In the genomic region with DNA sequence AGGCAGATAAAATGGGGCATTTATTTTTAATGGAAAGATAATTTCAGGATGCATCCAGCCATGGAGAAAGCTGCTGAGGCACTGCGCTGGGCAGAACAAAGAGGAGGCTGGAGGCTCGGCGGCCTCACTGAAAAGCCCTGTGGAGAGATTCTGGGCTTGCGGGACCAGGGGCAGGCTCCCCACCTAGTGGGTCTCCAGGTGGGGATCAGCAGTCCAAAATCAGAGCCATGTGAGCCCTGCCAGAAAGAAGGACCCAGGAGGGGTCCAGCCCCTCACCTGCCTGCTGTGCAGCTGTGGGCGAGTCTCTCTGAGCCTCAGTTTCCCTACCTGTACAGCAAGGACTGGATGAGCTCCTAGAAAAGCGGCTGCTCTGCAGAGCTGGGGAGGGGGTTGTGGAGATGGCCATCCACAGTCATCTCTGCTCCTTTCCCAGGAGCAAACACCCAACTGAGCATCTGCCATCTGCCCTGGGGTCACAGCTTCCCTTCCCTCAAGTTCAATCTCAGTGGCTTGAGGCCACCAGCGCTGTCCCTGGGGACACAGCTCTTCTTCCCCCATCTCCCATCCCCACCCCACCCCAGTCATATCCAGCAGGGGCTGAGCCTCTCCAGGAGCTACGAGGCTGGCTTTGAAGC, we compare ENCODE assay signal across 15 cellular contexts. TPM values are rescaled to one million over a fixed set of nuclear protein-coding genes. Genes with fewer than 3 reads are reported as not detected.
DNase-seq lines count a peak whose midpoint lies in the region; ATAC-seq and TF ChIP-seq lines count a peak whose summit lies in the region.
"Had no signal": no experiment of that assay in that cellular context is flagged by ENCODE, and none has a peak within 500 bp of the region (broad histone marks: within the 10 kb centered on the region; RNA-seq: fewer than 3 reads in every experiment).

No MANE protein-coding gene starts in this region.

- no peak overlapping the region for H3K4me2 ChIP-seq in neuronal stem cell (ENCODE audit: insufficient read depth, low read length, poor library complexity, severe bottlenecking)
- H3K4me2 ChIP-seq: PC-9 had no signal

- intact Hi-C loops in natural killer cell (cut with micrococcal nuclease) = no loop called here
- intact Hi-C loops in CD8-positive, alpha-beta T cell (cut with DNase I, micrococcal nuclease) = no loop called here

- WGBS in neuronal stem cell (ENCODE audit: extremely low coverage in 2 of 2, insufficient read length in 2 of 2, insufficient replicate concordance in 1 of 2), 2 donors = no CpG with 5 or more reads among the region's 8 CpGs

- no peaks in the 10 kb centered on the region for H3K4me1 ChIP-seq in neuronal stem cell (ENCODE audit: control insufficient read depth in 2 of 2, insufficient read depth in 1 of 2, low read depth in 1 of 2, low read length in 2 of 2)
- no peaks in the 10 kb centered on the region for H3K4me1 ChIP-seq in CD8-positive, alpha-beta T cell (ENCODE audit: insufficient read depth, low read length)

- CTCF ChIA-PET in CD8-positive, alpha-beta T cell (lab: Charles Lee) = interaction anchor here (0.7 kb wide), 1 partner anchor 418 kb away, joined by 3 read pairs; no protein-coding TSS in a partner anchor

- H2BK15ac ChIP-seq in neuronal stem cell (ENCODE audit: low read length) = peak overlapping the region; percentile 85

- no peak for ATAC-seq in natural killer cell treated with Interleukin-12 subunit alpha and Interleukin-12 subunit beta and Interleukin-15 and Interleukin-18, amount 100 ng/mL, for 72 hours
- ATAC-seq in natural killer cell = no peak
- no peak for ATAC-seq in CD8-positive, alpha-beta T cell
- no peak for ATAC-seq in stimulated activated naive B cell treated with anti-CD40 and anti-IgM and Interleukin-4, amounts not matched to agents 10 μg/mL and 1 μg/mL and 100 μg/mL, for 72 hours (replicated peaks)

- peak overlapping the region; percentile 89 for H3K18ac ChIP-seq in neuronal stem cell (ENCODE audit: low read length)

- no peak overlapping the region for H3K27ac ChIP-seq in neuronal stem cell (replicated peaks; ENCODE audit: low read length)
- H3K27ac ChIP-seq in CD8-positive, alpha-beta T cell (ENCODE audit: low read depth, low read length) = no peak overlapping the region
- H3K27ac ChIP-seq: PC-9 had no signal

- POLR2A ChIA-PET in CD8-positive, alpha-beta T cell (lab: Charles Lee) = no interaction called here

- H3K4me3 ChIP-seq in neuronal stem cell (ENCODE audit: low read length in 2 of 2) = no peak overlapping the region
- H3K4me3 ChIP-seq in CD8-positive, alpha-beta T cell (ENCODE audit: low read depth, low read length) = no peak overlapping the region
- H3K4me3 ChIP-seq: PC-9 had no signal

- no peak overlapping the region for H2AFZ ChIP-seq in neuronal stem cell (ENCODE audit: low read length)
- H2AFZ ChIP-seq: PC-9 had no signal

- H3K9ac ChIP-seq in neuronal stem cell (ENCODE audit: low read depth, low read length, poor library complexity) = no peak overlapping the region

- H3K23ac ChIP-seq in neuronal stem cell (ENCODE audit: low read depth, low read length, poor library complexity) = no peak overlapping the region

- H4K8ac ChIP-seq in neuronal stem cell (ENCODE audit: low read depth, low read length) = no peak overlapping the region

- peak overlapping the region; percentile 61 for H2AK5ac ChIP-seq in neuronal stem cell (ENCODE audit: low read depth, low read length)

- no peak overlapping the region for H2BK120ac ChIP-seq in neuronal stem cell (ENCODE audit: low read depth, low read length)

- H3K14ac ChIP-seq in neuronal stem cell (ENCODE audit: low read length) = no peak overlapping the region

- no peak overlapping the region for H3K4ac ChIP-seq in neuronal stem cell (ENCODE audit: low read length)

- no peak for TF ChIP-seq CTCF in natural killer cell (IDR thresholded peaks at IDR 0.05)
- no peak for TF ChIP-seq CTCF in chondrocyte (IDR thresholded peaks at IDR 0.05)
- TF ChIP-seq CTCF in CD8-positive, alpha-beta T cell (IDR thresholded peaks at IDR 0.05) = no peak

- H3K27me3 ChIP-seq in neuronal stem cell (ENCODE audit: control insufficient read depth in 3 of 3, insufficient read depth in 3 of 3, low read depth in 1 of 3, low read length in 3 of 3) = peaks cover 0 to 74% (median 0%) of the 10 kb centered on the region in 3 experiments
- no peaks in the 10 kb centered on the region for H3K27me3 ChIP-seq in CD8-positive, alpha-beta T cell (ENCODE audit: insufficient read depth, low read length)

- H3K36me3 Mint-ChIP-seq in natural killer cell treated with Interleukin-12 subunit alpha and Interleukin-12 subunit beta and Interleukin-15 and Interleukin-18, amount 100 ng/mL, for 72 hours = no peaks in the 10 kb centered on the region
- H3K36me3 Mint-ChIP-seq in natural killer cell (no peaks in the 10 kb centered on the region), chondrocyte (ENCODE audit: low read depth) (no peaks in the 10 kb centered on the region)
- H3K36me3 Mint-ChIP-seq in CD8-positive, alpha-beta T cell = no peaks in the 10 kb centered on the region
- no peaks in the 10 kb centered on the region for H3K36me3 Mint-ChIP-seq in stimulated activated naive B cell treated with anti-CD40 and anti-IgM and Interleukin-4, amounts not matched to agents 10 μg/mL and 1 μg/mL and 100 μg/mL, for 72 hours

- no peaks in the 10 kb centered on the region for H3K36me3 ChIP-seq in neuronal stem cell (replicated peaks in 1 of 2; ENCODE audit: control insufficient read depth in 2 of 2, insufficient read depth in 2 of 2, low read length in 2 of 2)
- no peaks in the 10 kb centered on the region for H3K36me3 ChIP-seq in CD8-positive, alpha-beta T cell (ENCODE audit: insufficient read depth, low read length)

- no peak overlapping the region for H4K91ac ChIP-seq in neuronal stem cell (ENCODE audit: low read depth, low read length, poor library complexity)

- no peak overlapping the region for H2BK12ac ChIP-seq in neuronal stem cell (ENCODE audit: low read length)

- no peaks in the 10 kb centered on the region for H3K9me3 ChIP-seq in neuronal stem cell (replicated peaks in 1 of 2; ENCODE audit: control insufficient read depth in 2 of 2, insufficient read depth in 1 of 2, low read depth in 1 of 2, low read length in 2 of 2)
- no peaks in the 10 kb centered on the region for H3K9me3 ChIP-seq in CD8-positive, alpha-beta T cell (ENCODE audit: low read length)

- peaks cover 4% of the 10 kb centered on the region for H3K79me1 ChIP-seq in neuronal stem cell (ENCODE audit: low read depth, low read length)

- H3K27me3 Mint-ChIP-seq in natural killer cell treated with Interleukin-12 subunit alpha and Interleukin-12 subunit beta and Interleukin-15 and Interleukin-18, amount 100 ng/mL, for 72 hours = peaks cover 0 to 6% of the 10 kb centered on the region in 2 donors
- no peaks in the 10 kb centered on the region for H3K27me3 Mint-ChIP-seq in natural killer cell (ENCODE audit: low read depth in 2 of 2)
- H3K27me3 Mint-ChIP-seq in chondrocyte (ENCODE audit: low read depth) = peaks cover 33% of the 10 kb centered on the region
- peaks cover 7% of the 10 kb centered on the region for H3K27me3 Mint-ChIP-seq in CD8-positive, alpha-beta T cell (ENCODE audit: low read depth)
- peaks cover 15 to 16% of the 10 kb centered on the region in 2 donors for H3K27me3 Mint-ChIP-seq in stimulated activated naive B cell treated with anti-CD40 and anti-IgM and Interleukin-4, amounts not matched to agents 10 μg/mL and 1 μg/mL and 100 μg/mL, for 72 hours

- DNase-seq in natural killer cell treated with Interleukin-12 subunit alpha and Interleukin-12 subunit beta and Interleukin-15 and Interleukin-18, amount 100 ng/mL, for 72 hours (ENCODE audit: low spot score) = peak; percentile 31
- DNase-seq in natural killer cell = no peak
- peak; percentile 64 for DNase-seq in chondrocyte (ENCODE audit: low spot score)
- DNase-seq in neuronal stem cell (ENCODE audit: low spot score) = no peak
- DNase-seq in CD8-positive, alpha-beta T cell = no peak
- no peak for DNase-seq in stimulated activated naive B cell treated with anti-CD40 and anti-IgM and Interleukin-4, amounts not matched to agents 10 μg/mL and 1 μg/mL and 100 μg/mL, for 72 hours
- DNase-seq in activated CD4-positive, alpha-beta T cell treated with anti-CD3 and anti-CD28 coated beads for 4 hours = no peak
- DNase-seq: ACHN, GOT3, HFFc6, NCI-H1436, NCI-H2029 treated with DMSO at 0.1 percent for 48 hours, NCI-H526 treated with DMSO at 0.1 percent for 48 hours, PC-9 had no signal

- no peak overlapping the region for H3K27ac Mint-ChIP-seq in natural killer cell treated with Interleukin-12 subunit alpha and Interleukin-12 subunit beta and Interleukin-15 and Interleukin-18, amount 100 ng/mL, for 72 hours
- no peak overlapping the region for H3K27ac Mint-ChIP-seq in natural killer cell
- H3K27ac Mint-ChIP-seq in chondrocyte (ENCODE audit: unreplicated experiment) = no peak overlapping the region
- no peak overlapping the region for H3K27ac Mint-ChIP-seq in CD8-positive, alpha-beta T cell
- no peak overlapping the region for H3K27ac Mint-ChIP-seq in stimulated activated naive B cell treated with anti-CD40 and anti-IgM and Interleukin-4, amounts not matched to agents 10 μg/mL and 1 μg/mL and 100 μg/mL, for 72 hours
- H3K27ac Mint-ChIP-seq: HFFc6 had no signal

- no peaks in the 10 kb centered on the region for H3K9me3 Mint-ChIP-seq in natural killer cell treated with Interleukin-12 subunit alpha and Interleukin-12 subunit beta and Interleukin-15 and Interleukin-18, amount 100 ng/mL, for 72 hours
- H3K9me3 Mint-ChIP-seq in natural killer cell (no peaks in the 10 kb centered on the region), chondrocyte (ENCODE audit: low read depth) (no peaks in the 10 kb centered on the region)
- no peaks in the 10 kb centered on the region for H3K9me3 Mint-ChIP-seq in CD8-positive, alpha-beta T cell
- H3K9me3 Mint-ChIP-seq in stimulated activated naive B cell treated with anti-CD40 and anti-IgM and Interleukin-4, amounts not matched to agents 10 μg/mL and 1 μg/mL and 100 μg/mL, for 72 hours = no peaks in the 10 kb centered on the region

- no peak overlapping the region for H3K4me3 Mint-ChIP-seq in natural killer cell treated with Interleukin-12 subunit alpha and Interleukin-12 subunit beta and Interleukin-15 and Interleukin-18, amount 100 ng/mL, for 72 hours
- no peak overlapping the region for H3K4me3 Mint-ChIP-seq in natural killer cell
- no peak overlapping the region for H3K4me3 Mint-ChIP-seq in chondrocyte (ENCODE audit: unreplicated experiment)
- no peak overlapping the region for H3K4me3 Mint-ChIP-seq in CD8-positive, alpha-beta T cell
- H3K4me3 Mint-ChIP-seq in stimulated activated naive B cell treated with anti-CD40 and anti-IgM and Interleukin-4, amounts not matched to agents 10 μg/mL and 1 μg/mL and 100 μg/mL, for 72 hours = no peak overlapping the region
- H3K4me3 Mint-ChIP-seq: HFFc6 had no signal

- no peak overlapping the region for H2BK5ac ChIP-seq in neuronal stem cell (ENCODE audit: low read length)

- H3K4me1 Mint-ChIP-seq in natural killer cell treated with Interleukin-12 subunit alpha and Interleukin-12 subunit beta and Interleukin-15 and Interleukin-18, amount 100 ng/mL, for 72 hours (ENCODE audit: low read depth in 2 of 2) = no peaks in the 10 kb centered on the region
- H3K4me1 Mint-ChIP-seq in natural killer cell (no peaks in the 10 kb centered on the region), chondrocyte (ENCODE audit: low read depth) (no peaks in the 10 kb centered on the region)
- no peaks in the 10 kb centered on the region for H3K4me1 Mint-ChIP-seq in CD8-positive, alpha-beta T cell (ENCODE audit: low read depth)
- no peaks in the 10 kb centered on the region for H3K4me1 Mint-ChIP-seq in stimulated activated naive B cell treated with anti-CD40 and anti-IgM and Interleukin-4, amounts not matched to agents 10 μg/mL and 1 μg/mL and 100 μg/mL, for 72 hours

RNA-seq across cellular contexts. Expression of a gene that starts 23.8 kb away (rescaled TPM):
- total RNA-seq in natural killer cell treated with Interleukin-12 subunit alpha and Interleukin-12 subunit beta and Interleukin-15 and Interleukin-18, amount 100 ng/mL, for 72 hours = not detected
- total RNA-seq in natural killer cell = not detected
- total RNA-seq in chondrocyte = not detected in 3 replicates
- not detected for polyA plus RNA-seq in neuronal stem cell (2013, experiment 1 of 2)
- polyA plus RNA-seq in neuronal stem cell (2013, experiment 2 of 2) = not detected
- total RNA-seq in CD8-positive, alpha-beta T cell = not detected
- total RNA-seq: HFFc6, HT1080, PC-9 had no signal

RNA-seq across cellular contexts. Expression of a gene that starts 48.8 kb away (rescaled TPM):
- under 1 TPM; 0.48 to 0.84 TPM for total RNA-seq in natural killer cell treated with Interleukin-12 subunit alpha and Interleukin-12 subunit beta and Interleukin-15 and Interleukin-18, amount 100 ng/mL, for 72 hours
- total RNA-seq in natural killer cell (not detected), chondrocyte (0.54 to 1.2 TPM (median 0.75 TPM) in 3 replicates)
- 3.0 TPM for polyA plus RNA-seq in neuronal stem cell (2013, experiment 1 of 2)
- 2.8 TPM for polyA plus RNA-seq in neuronal stem cell (2013, experiment 2 of 2)
- total RNA-seq in CD8-positive, alpha-beta T cell = not detected
- total RNA-seq: HFFc6, PC-9 had no signal

Comparison
In these comparisons a context has a peak if more than half of its experiments do, and no peak if none do; other contexts are left out.
1. DNase-seq: peak in natural killer cell treated with Interleukin-12 subunit alpha and Interleukin-12 subunit beta and Interleukin-15 and Interleukin-18, amount 100 ng/mL, for 72 hours (single experiment) and chondrocyte (single experiment); none in natural killer cell (single experiment), neuronal stem cell (single experiment), CD8-positive, alpha-beta T cell (0 of 7), stimulated activated naive B cell treated with anti-CD40 and anti-IgM and Interleukin-4, amounts not matched to agents 10 μg/mL and 1 μg/mL and 100 μg/mL, for 72 hours (single experiment) and activated CD4-positive, alpha-beta T cell treated with anti-CD3 and anti-CD28 coated beads for 4 hours (0 of 2).